Comparison of ENCODE assay signal across 1 cellular context in genomic region chr22:46113110-46113909, GRCh38.
TF ChIP-seq lines count a peak whose summit lies in the region.

No MANE protein-coding gene starts in this region.

TF ChIP-seq in SK-N-SH treated with all-trans-retinoic acid at 6 μM for 48 hours, 23 proteins besides CTCF, POLR2A, EP300 and RAD21 (continued from another document):
- TF ChIP-seq, protein P1, sequence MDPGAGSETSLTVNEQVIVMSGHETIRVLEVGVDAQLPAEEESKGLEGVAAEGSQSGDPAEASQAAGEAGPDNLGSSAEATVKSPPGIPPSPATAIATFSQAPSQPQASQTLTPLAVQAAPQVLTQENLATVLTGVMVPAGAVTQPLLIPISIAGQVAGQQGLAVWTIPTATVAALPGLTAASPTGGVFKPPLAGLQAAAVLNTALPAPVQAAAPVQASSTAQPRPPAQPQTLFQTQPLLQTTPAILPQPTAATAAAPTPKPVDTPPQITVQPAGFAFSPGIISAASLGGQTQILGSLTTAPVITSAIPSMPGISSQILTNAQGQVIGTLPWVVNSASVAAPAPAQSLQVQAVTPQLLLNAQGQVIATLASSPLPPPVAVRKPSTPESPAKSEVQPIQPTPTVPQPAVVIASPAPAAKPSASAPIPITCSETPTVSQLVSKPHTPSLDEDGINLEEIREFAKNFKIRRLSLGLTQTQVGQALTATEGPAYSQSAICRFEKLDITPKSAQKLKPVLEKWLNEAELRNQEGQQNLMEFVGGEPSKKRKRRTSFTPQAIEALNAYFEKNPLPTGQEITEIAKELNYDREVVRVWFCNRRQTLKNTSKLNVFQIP (CRISPR knock-in tag; IDR thresholded peaks at IDR 0.05; ENCODE audit: borderline replicate concordance, low read depth), result no peak
- TF ChIP-seq, protein P2, sequence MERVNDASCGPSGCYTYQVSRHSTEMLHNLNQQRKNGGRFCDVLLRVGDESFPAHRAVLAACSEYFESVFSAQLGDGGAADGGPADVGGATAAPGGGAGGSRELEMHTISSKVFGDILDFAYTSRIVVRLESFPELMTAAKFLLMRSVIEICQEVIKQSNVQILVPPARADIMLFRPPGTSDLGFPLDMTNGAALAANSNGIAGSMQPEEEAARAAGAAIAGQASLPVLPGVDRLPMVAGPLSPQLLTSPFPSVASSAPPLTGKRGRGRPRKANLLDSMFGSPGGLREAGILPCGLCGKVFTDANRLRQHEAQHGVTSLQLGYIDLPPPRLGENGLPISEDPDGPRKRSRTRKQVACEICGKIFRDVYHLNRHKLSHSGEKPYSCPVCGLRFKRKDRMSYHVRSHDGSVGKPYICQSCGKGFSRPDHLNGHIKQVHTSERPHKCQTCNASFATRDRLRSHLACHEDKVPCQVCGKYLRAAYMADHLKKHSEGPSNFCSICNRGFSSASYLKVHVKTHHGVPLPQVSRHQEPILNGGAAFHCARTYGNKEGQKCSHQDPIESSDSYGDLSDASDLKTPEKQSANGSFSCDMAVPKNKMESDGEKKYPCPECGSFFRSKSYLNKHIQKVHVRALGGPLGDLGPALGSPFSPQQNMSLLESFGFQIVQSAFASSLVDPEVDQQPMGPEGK (CRISPR knock-in tag; IDR thresholded peaks at IDR 0.05; ENCODE audit: borderline replicate concordance), result no peak
- TF ChIP-seq PPARA (CRISPR knock-in tag; IDR thresholded peaks at IDR 0.05; ENCODE audit: borderline replicate concordance) (no peak), ZFP3 (CRISPR knock-in tag; IDR thresholded peaks at IDR 0.05) (no peak), CSRNP3 (CRISPR knock-in tag; IDR thresholded peaks at IDR 0.05) (no peak), ISL1 (CRISPR knock-in tag; IDR thresholded peaks at IDR 0.05) (no peak), GLIS3 (CRISPR knock-in tag; IDR thresholded peaks at IDR 0.05) (no peak), ZFP30 (CRISPR knock-in tag; IDR thresholded peaks at IDR 0.05) (no peak)
